Comparison of ENCODE assay signal across 8 cellular contexts in genomic region chr3:170809021-170809974, GRCh38.
DNase-seq lines count a peak whose midpoint lies in the region; ATAC-seq and TF ChIP-seq lines count a peak whose summit lies in the region.

No MANE protein-coding gene starts in this region.

- POLR2A ChIA-PET in BJ (lab: Charles Lee), result no interaction called here

- H2AFZ ChIP-seq in hepatocyte, result no peak overlapping the region

- H3K79me2 ChIP-seq in hepatocyte, result no peaks in the 10 kb centered on the region

- CTCF ChIA-PET in BJ (lab: Yijun Ruan, JAX), result interaction anchor here (0.7 to 7.8 kb wide), 32 partner anchors 10 to 433 kb away, joined by 3 to 220 read pairs (median 4); partner anchors contain the start of gene CLDN11

- H3K4me3 ChIP-seq in BJ (ENCODE audit: low read depth, low read length) (no peak overlapping the region), adrenal gland (no peak overlapping the region), hepatocyte (no peak overlapping the region)

- H3K4me1 ChIP-seq in adrenal gland (replicated peaks in 1 of 2) (peaks cover 0 to 7% of the 10 kb centered on the region in 2 donors), hepatocyte (ENCODE audit: insufficient read depth) (peaks cover 4% of the 10 kb centered on the region)

- H3K27ac ChIP-seq in adrenal gland (no peak overlapping the region), hepatocyte (peak overlapping the region; percentile 33)

- ATAC-seq in stimulated activated effector memory CD8-positive, alpha-beta T cell treated with anti-CD3 and anti-CD28 coated beads, Interleukin-12 subunit alpha, Interleukin-12 subunit beta, amount 100 ng/mL, for 72 hours, result peak; percentile 59
- no peak for ATAC-seq in HG02884 (IDR thresholded peaks at IDR 0.05; ENCODE audit: unreplicated experiment)

- no peaks in the 10 kb centered on the region for H3K36me3 Mint-ChIP-seq in stimulated activated effector memory CD8-positive, alpha-beta T cell treated with anti-CD3 and anti-CD28 coated beads, Interleukin-12 subunit alpha, Interleukin-12 subunit beta, amount 100 ng/mL, for 72 hours

- no peaks in the 10 kb centered on the region for H3K9me3 Mint-ChIP-seq in stimulated activated effector memory CD8-positive, alpha-beta T cell treated with anti-CD3 and anti-CD28 coated beads, Interleukin-12 subunit alpha, Interleukin-12 subunit beta, amount 100 ng/mL, for 72 hours

- H3K4me1 Mint-ChIP-seq in stimulated activated effector memory CD8-positive, alpha-beta T cell treated with anti-CD3 and anti-CD28 coated beads, Interleukin-12 subunit alpha, Interleukin-12 subunit beta, amount 100 ng/mL, for 72 hours, result no peaks in the 10 kb centered on the region

- no peak overlapping the region for H3K4me2 ChIP-seq in hepatocyte

- H3K4me3 Mint-ChIP-seq in stimulated activated effector memory CD8-positive, alpha-beta T cell treated with anti-CD3 and anti-CD28 coated beads, Interleukin-12 subunit alpha, Interleukin-12 subunit beta, amount 100 ng/mL, for 72 hours, result no peak overlapping the region

- no peaks in the 10 kb centered on the region for H4K20me1 ChIP-seq in hepatocyte (ENCODE audit: insufficient read depth, poor library complexity, severe bottlenecking)

- H3K27ac Mint-ChIP-seq in stimulated activated effector memory CD8-positive, alpha-beta T cell treated with anti-CD3 and anti-CD28 coated beads, Interleukin-12 subunit alpha, Interleukin-12 subunit beta, amount 100 ng/mL, for 72 hours, result no peak overlapping the region

- no peak for TF ChIP-seq POLR2A in adrenal gland (IDR thresholded peaks at IDR 0.05)

- TF ChIP-seq CTCF in BJ (IDR thresholded peaks at IDR 0.05; ENCODE audit: insufficient read depth, low read depth, low read length) (peak; percentile 73), adrenal gland (IDR thresholded peaks at IDR 0.05) (peak; percentile 32 to 51 (median 47)), hepatocyte (IDR thresholded peaks at IDR 0.05; ENCODE audit: poor library complexity) (peak; percentile 66)

- H3K9me3 ChIP-seq in adrenal gland (replicated peaks in 1 of 3) (no peaks in the 10 kb centered on the region), hepatocyte (ENCODE audit: low read depth) (no peaks in the 10 kb centered on the region)

- 72 to 77% (median 73%) methylated on average over 14 of the region's 14 CpGs for WGBS in adrenal gland, 4 donors
- WGBS in hepatocyte (ENCODE audit: low lambda C conversion rate, missing lambda C conversion rate), result 71% methylated on average over 14 of the region's 14 CpGs

- H3K36me3 ChIP-seq in BJ (ENCODE audit: control insufficient read depth, insufficient read depth, low read length) (no peaks in the 10 kb centered on the region), adrenal gland (replicated peaks in 1 of 2) (no peaks in the 10 kb centered on the region), hepatocyte (replicated peaks; ENCODE audit: insufficient read depth, low read depth) (no peaks in the 10 kb centered on the region)

- H3K9me2 ChIP-seq in hepatocyte (replicated peaks; ENCODE audit: insufficient read depth), result no peaks in the 10 kb centered on the region

- intact Hi-C loops in adrenal gland (cut with DNase I), result loop anchor here in 1 of 2 donors (5.0 kb wide), 1 partner anchor 117 kb away; no protein-coding TSS in a partner anchor

- no peak for DNase-seq in BJ (ENCODE audit: low read depth)
- peak; percentile 85 for DNase-seq in H4 (ENCODE audit: low spot score)
- peak; percentile 54 for DNase-seq in NCI-H2227 (lab: John Stamatoyannopoulos, UW; ENCODE audit: unreplicated experiment)
- DNase-seq in adrenal gland, result peak; percentile 18 to 63 (median 45)
- DNase-seq in hepatocyte (ENCODE audit: low spot score), result peak; percentile 74
- DNase-seq in stimulated activated effector memory CD8-positive, alpha-beta T cell treated with anti-CD3 and anti-CD28 coated beads, Interleukin-12 subunit alpha, Interleukin-12 subunit beta, amount 100 ng/mL, for 72 hours (ENCODE audit: low spot score in 2 of 2), result no peak
- DNase-seq in NK-92 treated with Interleukin-12 subunit alpha and Interleukin-12 subunit beta, amount 100 ng/mL, for 24 hours (lab: John Stamatoyannopoulos, UW), result no peak

- H3K27me3 ChIP-seq in BJ (ENCODE audit: control insufficient read depth, insufficient read depth, low read length), result no peaks in the 10 kb centered on the region
- peaks cover 4% of the 10 kb centered on the region for H3K27me3 ChIP-seq in adrenal gland
- no peaks in the 10 kb centered on the region for H3K27me3 ChIP-seq in hepatocyte

Comparison
In these comparisons a context has a peak if more than half of its experiments do, and no peak if none do; other contexts are left out.
1. DNase-seq: peak in H4 (single experiment), NCI-H2227 (single experiment), adrenal gland (7 of 7) and hepatocyte (single experiment); none in BJ (single experiment), stimulated activated effector memory CD8-positive, alpha-beta T cell treated with anti-CD3 and anti-CD28 coated beads, Interleukin-12 subunit alpha, Interleukin-12 subunit beta, amount 100 ng/mL, for 72 hours (0 of 2) and NK-92 treated with Interleukin-12 subunit alpha and Interleukin-12 subunit beta, amount 100 ng/mL, for 24 hours (single experiment).
2. Peak in every context shown above with its lines, with median percentiles within 50 percentile points of each other: CTCF ChIP-seq.